26 cellular contexts compared by ENCODE assay signal in genomic region chr6:17839526-17839925, GRCh38.
"Had no signal": no experiment of that assay in that cellular context is flagged by ENCODE, and none has a peak within 500 bp of the region (broad histone marks: within the 10 kb centered on the region; RNA-seq: fewer than 3 reads in every experiment).

No MANE protein-coding gene starts in this region.

- H3K9me3 Mint-ChIP-seq: activated CD4-positive, alpha-beta memory T cell treated with anti-CD3 and anti-CD28 coated beads, Interleukin-2, amount 10 ng/mL, durations not matched to agents 7 days and 5 days; activated naive CD8-positive, alpha-beta T cell treated with anti-CD3 and anti-CD28 coated beads, Interleukin-2, amount 10 ng/mL, durations not matched to agents 7 days and 5 days; activated T-helper 17 cell treated with anti-CD3 and anti-CD28 coated beads, Interleukin-2, amount 50 U/mL, for 72 hours; T-cell had no signal

- H3K9me3 ChIP-seq: adrenal gland, breast epithelium, MG63 had no signal

- H3K4me3 Mint-ChIP-seq: activated CD4-positive, alpha-beta memory T cell treated with anti-CD3 and anti-CD28 coated beads, Interleukin-2, amount 10 ng/mL, durations not matched to agents 7 days and 5 days; activated CD4-positive, alpha-beta T cell treated with anti-CD3 and anti-CD28 coated beads for 36 hours; activated naive CD8-positive, alpha-beta T cell treated with anti-CD3 and anti-CD28 coated beads, Interleukin-2, amount 10 ng/mL, durations not matched to agents 7 days and 5 days; activated T-helper 17 cell treated with anti-CD3 and anti-CD28 coated beads, Interleukin-2, amount 50 U/mL, for 72 hours; T-cell had no signal

- H3K4me1 Mint-ChIP-seq: activated CD4-positive, alpha-beta T cell treated with anti-CD3 and anti-CD28 coated beads for 36 hours; activated naive CD8-positive, alpha-beta T cell treated with anti-CD3 and anti-CD28 coated beads, Interleukin-2, amount 10 ng/mL, durations not matched to agents 7 days and 5 days; activated T-helper 17 cell treated with anti-CD3 and anti-CD28 coated beads, Interleukin-2, amount 50 U/mL, for 72 hours; T-cell had no signal

- H3K27me3 ChIP-seq: adrenal gland, breast epithelium, MG63 had no signal

- H3K27ac ChIP-seq: adrenal gland, breast epithelium, SK-N-MC had no signal

- DNase-seq: activated CD4-positive, alpha-beta memory T cell treated with anti-CD3 and anti-CD28 coated beads, Interleukin-2, amount 10 ng/mL, durations not matched to agents 7 days and 5 days; activated CD4-positive, alpha-beta T cell treated with anti-CD3 and anti-CD28 coated beads for 36 hours; activated CD4-positive, alpha-beta T cell treated with anti-CD3 and anti-CD28 coated beads, Interleukin-2, amount 50 U/mL, for 1 hour; activated naive CD4-positive, alpha-beta T cell treated with anti-CD3 and anti-CD28 coated beads, Interleukin-2, amount 50 U/mL, for 16 hours; activated naive CD8-positive, alpha-beta T cell treated with anti-CD3 and anti-CD28 coated beads, Interleukin-2, amount 10 ng/mL, durations not matched to agents 7 days and 5 days; activated T-cell treated with anti-CD3 and anti-CD28 coated beads for 4 hours; activated T-cell treated with anti-CD3 and anti-CD28 coated beads, Interleukin-2, amount 50 U/mL, for 48 hours; adrenal gland; aorta; MG63; MV-4-11; NCI-H1092 treated with DMSO at 0.1 percent for 48 hours; NCI-H1436; NCI-H187 treated with DMSO at 0.1 percent for 48 hours; NCI-H2171; NCI-H2227 treated with DMSO at 0.1 percent for 48 hours; NCI-H446 treated with DMSO at 0.1 percent for 48 hours; NCI-H524 treated with DMSO at 0.1 percent for 48 hours; NCI-H748 treated with DMSO at 0.1 percent for 48 hours; SIG-M5; T-cell; T-helper 2 cell; T1000 had no signal

- ATAC-seq: activated CD4-positive, alpha-beta T cell treated with anti-CD3 and anti-CD28 coated beads for 36 hours; activated T-helper 17 cell treated with anti-CD3 and anti-CD28 coated beads, Interleukin-2, amount 50 U/mL, for 72 hours; T-cell had no signal

- H3K27me3 Mint-ChIP-seq: activated CD4-positive, alpha-beta T cell treated with anti-CD3 and anti-CD28 coated beads for 36 hours had no signal

- H3K27ac Mint-ChIP-seq: activated CD4-positive, alpha-beta memory T cell treated with anti-CD3 and anti-CD28 coated beads, Interleukin-2, amount 10 ng/mL, durations not matched to agents 7 days and 5 days; activated CD4-positive, alpha-beta T cell treated with anti-CD3 and anti-CD28 coated beads for 36 hours; activated naive CD8-positive, alpha-beta T cell treated with anti-CD3 and anti-CD28 coated beads, Interleukin-2, amount 10 ng/mL, durations not matched to agents 7 days and 5 days; activated T-helper 17 cell treated with anti-CD3 and anti-CD28 coated beads, Interleukin-2, amount 50 U/mL, for 72 hours; T-cell had no signal

- H3K4me3 ChIP-seq: adrenal gland, breast epithelium, MG63, SK-N-MC had no signal

- H3K36me3 Mint-ChIP-seq: activated naive CD8-positive, alpha-beta T cell treated with anti-CD3 and anti-CD28 coated beads, Interleukin-2, amount 10 ng/mL, durations not matched to agents 7 days and 5 days; T-cell had no signal

- H3K4me1 ChIP-seq: adrenal gland, breast epithelium had no signal
